Comparison of ENCODE assay signal across 9 cellular contexts in genomic region chr17:42458497-42459255, GRCh38. TPM values are rescaled to one million over a fixed set of nuclear protein-coding genes. Genes with fewer than 3 reads are reported as not detected.
DNase-seq lines count a peak whose midpoint lies in the region; ATAC-seq, FAIRE-seq and TF ChIP-seq lines count a peak whose summit lies in the region.
"Had no signal": no experiment of that assay in that cellular context is flagged by ENCODE, and none has a peak within 500 bp of the region (broad histone marks: within the 10 kb centered on the region; RNA-seq: fewer than 3 reads in every experiment).

ATP6V0A1 (plus strand) TSS chr17:42458878; CDS start chr17:42460895, 2,017 bp downstream.

- peaks cover 0 to 4% of the 10 kb centered on the region in 2 experiments for H3K36me3 ChIP-seq in keratinocyte (ENCODE audit: control insufficient read depth in 2 of 2, extremely low read depth in 1 of 2, insufficient read depth in 2 of 2, low read length in 2 of 2)

- H3K9me1 ChIP-seq in keratinocyte (ENCODE audit: control insufficient read depth, extremely low read depth, insufficient read depth, low read length) = peaks cover 2% of the 10 kb centered on the region

- peak; percentile 67 for ATAC-seq in HG03095 (IDR thresholded peaks at IDR 0.05; ENCODE audit: unreplicated experiment)

- no peaks in the 10 kb centered on the region for H3K27me3 ChIP-seq in keratinocyte (ENCODE audit: control insufficient read depth, extremely low read depth, insufficient read depth, low read length)

- no peaks in the 10 kb centered on the region for H3K9me3 ChIP-seq in keratinocyte (ENCODE audit: control insufficient read depth, low read depth, low read length)

- no peak for FAIRE-seq in keratinocyte (lab: Jason Lieb, UNC)
- FAIRE-seq: A204.1 had no signal

- H3K27ac ChIP-seq in keratinocyte (ENCODE audit: control insufficient read depth, insufficient read depth, low read length) = peak within 1 kb of the TSS; percentile 69

- H3K4me2 ChIP-seq in keratinocyte (ENCODE audit: control insufficient read depth, extremely low read depth, insufficient read depth, low read depth, low read length) = peak within 1 kb of the TSS; percentile 97

- peaks cover 34% of the 10 kb centered on the region for H3K4me1 ChIP-seq in keratinocyte (ENCODE audit: control insufficient read depth, extremely low read depth, insufficient read depth, low read length)

- DNase-seq in NCI-H187 (lab: John Stamatoyannopoulos, UW) (peak; percentile 60 to 79), NCI-H187 treated with DMSO at 0.1 percent for 48 hours (lab: John Stamatoyannopoulos, UW) (no peak), NCI-H226 (peak; percentile 68), cerebellar nuclear complex (lab: John Stamatoyannopoulos, UW) (peak; percentile 63 to 81), keratinocyte (ENCODE audit: low read depth, low spot score) (no peak)
- peak; percentile 94 for DNase-seq in activated CD4-positive, CD25-positive, alpha-beta regulatory T cell treated with anti-CD3 and anti-CD28 coated beads, Interleukin-2, amount 50 U/mL, for 72 hours
- peak; percentile 87 to 91 (median 89) for DNase-seq in stimulated activated CD4-positive, alpha-beta T cell treated with anti-CD3 and anti-CD28 coated beads, Interleukin-12 subunit alpha, Interleukin-12 subunit beta, amount 100 ng/mL, for 48 hours (ENCODE audit: low read depth in 2 of 3, low spot score in 1 of 3)

- no peak for TF ChIP-seq CTCF in keratinocyte (optimal IDR thresholded peaks at IDR 0.05 in 1 of 3, IDR thresholded peaks at IDR 0.05 in 1 of 3, conservative IDR thresholded peaks at IDR 0.05 in 1 of 3; ENCODE audit: extremely low read depth in 1 of 3, insufficient read depth in 2 of 3, low read length in 3 of 3)

- peaks cover 4% of the 10 kb centered on the region for H4K20me1 ChIP-seq in keratinocyte (ENCODE audit: control insufficient read depth, extremely low read depth, insufficient read depth, low read length)

- H3K9ac ChIP-seq in keratinocyte (ENCODE audit: control insufficient read depth, extremely low read depth, insufficient read depth, low read length) = peak within 1 kb of the TSS; percentile 75

- H2AFZ ChIP-seq in keratinocyte (ENCODE audit: control insufficient read depth, low read length) = peak within 1 kb of the TSS; percentile 91

- H3K4me3 ChIP-seq in keratinocyte (ENCODE audit: control insufficient read depth in 2 of 3, extremely low read depth in 1 of 3, insufficient read depth in 2 of 3, low read depth in 1 of 3, low read length in 3 of 3) = peak within 1 kb of the TSS; percentile 85 to 95 (median 91)

- dilution Hi-C loops in keratinocyte (cut with MboI; ENCODE audit: extremely low pct_ligation_motif_present, low sequenced_read_pairs) = no loop called here

- peaks cover 5% of the 10 kb centered on the region for H3K79me2 ChIP-seq in keratinocyte (ENCODE audit: control insufficient read depth, insufficient read depth, low read length)

RNA-seq across cellular contexts. Expression of gene ATP6V0A1, which starts in this region (rescaled TPM):
- 24.0 to 43.7 TPM (median 41.9 TPM) in 3 replicates for polyA plus RNA-seq in keratinocyte
- 81.1 TPM for polyA plus RNA-seq in keratinocyte (2011; ENCODE audit: low read depth)
- polyA plus RNA-seq in keratinocyte (2011; cell fraction: cytosol; rRNA removed) = 29.9 and 32.5 TPM in 2 replicates
- polyA plus RNA-seq in keratinocyte (2011; cell fraction: nucleus; rRNA removed) = 212 and 232 TPM in 2 replicates
- polyA plus RNA-seq in keratinocyte (2012; ENCODE audit: low replicate concordance) = 33.5 and 52.8 TPM in 2 replicates
- polyA minus RNA-seq in keratinocyte = 112 to 261 TPM (median 142 TPM) in 3 replicates
- polyA minus RNA-seq in keratinocyte (2011; cell fraction: cytosol; rRNA and poly(A)+ RNA removed) = 34.3 TPM
- 203 and 207 TPM in 2 replicates for polyA minus RNA-seq in keratinocyte (2011; cell fraction: nucleus; rRNA and poly(A)+ RNA removed)

Comparison
In these comparisons a context has a peak if more than half of its experiments do, and no peak if none do; other contexts are left out.
1. DNase-seq: peak in NCI-H187 (2 of 2), NCI-H226 (single experiment), activated CD4-positive, CD25-positive, alpha-beta regulatory T cell treated with anti-CD3 and anti-CD28 coated beads, Interleukin-2, amount 50 U/mL, for 72 hours (single experiment), cerebellar nuclear complex (2 of 2) and stimulated activated CD4-positive, alpha-beta T cell treated with anti-CD3 and anti-CD28 coated beads, Interleukin-12 subunit alpha, Interleukin-12 subunit beta, amount 100 ng/mL, for 48 hours (3 of 3); none in NCI-H187 treated with DMSO at 0.1 percent for 48 hours (single experiment) and keratinocyte (single experiment).